In genomic region chr21:32278518-32279376, GRCh38 we compare ENCODE assay signal across 8 cellular contexts. TPM values are rescaled to one million over a fixed set of nuclear protein-coding genes. Genes with fewer than 3 reads are reported as not detected.
DNase-seq lines count a peak whose midpoint lies in the region; ATAC-seq and TF ChIP-seq lines count a peak whose summit lies in the region.

A gene with protein sequence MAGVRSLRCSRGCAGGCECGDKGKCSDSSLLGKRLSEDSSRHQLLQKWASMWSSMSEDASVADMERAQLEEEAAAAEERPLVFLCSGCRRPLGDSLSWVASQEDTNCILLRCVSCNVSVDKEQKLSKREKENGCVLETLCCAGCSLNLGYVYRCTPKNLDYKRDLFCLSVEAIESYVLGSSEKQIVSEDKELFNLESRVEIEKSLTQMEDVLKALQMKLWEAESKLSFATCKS (minus strand): TSS chr21:32279049. CDS start chr21:32279014, 35 bp downstream.

- TF ChIP-seq CTCF in GM12864 (IDR thresholded peaks at IDR 0.05; ENCODE audit: low read depth, low read length, missing control alignments) = no peak
- no peak for TF ChIP-seq CTCF in parathyroid adenoma (IDR thresholded peaks at IDR 0.05)
- peak in 1 of 5 experiments; percentile 18 for TF ChIP-seq CTCF in transverse colon (IDR thresholded peaks at IDR 0.05)

- intact Hi-C loops in Right ventricle myocardium superior (cut with DNase I) (no loop called here), transverse colon (cut with DNase I; ENCODE audit: low total_unique reads) (no loop called here)

- peaks cover 5% of the 10 kb centered on the region for H3K4me1 ChIP-seq in parathyroid adenoma
- peaks cover 11 to 21% (median 17%) of the 10 kb centered on the region in 4 donors for H3K4me1 ChIP-seq in transverse colon

- 0% methylated on average over 3 to 66 of the region's 69 CpGs for WGBS in transverse colon (ENCODE audit: low coverage in 1 of 2), 2 donors

- peak within 1 kb of the TSS; percentile 83 for H2AFZ ChIP-seq in parathyroid adenoma

- H3K4me3 ChIP-seq in GM12864 (ENCODE audit: low read depth, low read length) (peak within 1 kb of the TSS; percentile 85), parathyroid adenoma (ENCODE audit: low read depth, low read length) (peak within 1 kb of the TSS; percentile 81), transverse colon (peak within 1 kb of the TSS; percentile 68 to 95 (median 91))

- no peaks in the 10 kb centered on the region for H3K79me2 ChIP-seq in parathyroid adenoma

- peak within 1 kb of the TSS; percentile 87 for H3K4me2 ChIP-seq in parathyroid adenoma (ENCODE audit: low read length)

- in situ Hi-C loops in transverse colon (cut with MboI; ENCODE audit: low pct_ligation_motif_present in 1 of 4, low pct_unique_long_range_greater_than_20kb in 1 of 4, low sequenced_read_pairs in 3 of 4) = no loop called here

- TF ChIP-seq POLR2A in transverse colon (IDR thresholded peaks at IDR 0.05) = peak; percentile 43

- H3K9ac ChIP-seq in parathyroid adenoma = no peak within 1 kb of the TSS

- no peak for TF ChIP-seq EP300 in transverse colon (IDR thresholded peaks at IDR 0.05; ENCODE audit: low read depth)

- DNase-seq in GM12864 (ENCODE audit: low read depth) (peak; percentile 68), NCI-H1417 (lab: John Stamatoyannopoulos, UW) (peak; percentile 98 to 99 (median 98)), SW 1271 (lab: John Stamatoyannopoulos, UW) (peak; percentile 60 to 89), Right ventricle myocardium superior (peak; percentile 97), transverse colon (peak; percentile 97)
- DNase-seq in activated naive CD8-positive, alpha-beta T cell treated with anti-CD3 and anti-CD28 coated beads, Interleukin-2, amount 50 U/mL, for 16 hours (ENCODE audit: low read depth, low spot score) = peak; percentile 94

- peak; percentile 96 for ATAC-seq in HG02759 (IDR thresholded peaks at IDR 0.05; ENCODE audit: unreplicated experiment)
- ATAC-seq in Right ventricle myocardium superior (ENCODE audit: poor library complexity) = peak; percentile 99

- H3K36me3 ChIP-seq in parathyroid adenoma (ENCODE audit: control insufficient read depth, insufficient read depth, low read length) (no peaks in the 10 kb centered on the region), transverse colon (no peaks in the 10 kb centered on the region)

- H3K27me3 ChIP-seq in parathyroid adenoma (ENCODE audit: control insufficient read depth, insufficient read depth, low read length) (no peaks in the 10 kb centered on the region), transverse colon (no peaks in the 10 kb centered on the region)

- no peaks in the 10 kb centered on the region for H3K9me3 ChIP-seq in parathyroid adenoma (ENCODE audit: control insufficient read depth, low read length)
- H3K9me3 ChIP-seq in transverse colon = no peaks in the 10 kb centered on the region

- H3K27ac ChIP-seq in parathyroid adenoma (peak within 1 kb of the TSS; percentile 56), transverse colon (peak within 1 kb of the TSS; percentile 70 to 77 (median 74))

RNA-seq across cellular contexts. Expression of the gene that starts here (rescaled TPM):
- total RNA-seq in Right ventricle myocardium superior (2.8 TPM), transverse colon (1 to 10 TPM in 3 of 4 donors, not detected in 1; 3.7 to 4.8 (median 4.1) TPM)

Comparison
In these comparisons a context has a peak if more than half of its experiments do, and no peak if none do; other contexts are left out.
1. Peak in every context shown above with its lines: DNase-seq, ATAC-seq, H3K4me3 ChIP-seq and H3K27ac ChIP-seq.